In genomic region chr1:16367968-16368910, GRCh38 we compare ENCODE assay signal across 8 cellular contexts. TPM values are rescaled to one million over a fixed set of nuclear protein-coding genes. Genes with fewer than 3 reads are reported as not detected.
DNase-seq lines count a peak whose midpoint lies in the region; ATAC-seq, FAIRE-seq and TF ChIP-seq lines count a peak whose summit lies in the region.

No MANE protein-coding gene starts in this region.

- H3K9me3 ChIP-seq in A549 (no peaks in the 10 kb centered on the region), adrenal gland (replicated peaks in 1 of 3) (no peaks in the 10 kb centered on the region)

- TF ChIP-seq POLR2A in A549 (IDR thresholded peaks at IDR 0.05; ENCODE audit: low read length) (no peak), adrenal gland (IDR thresholded peaks at IDR 0.05) (peak in 1 of 2 donors; percentile 39)

- CTCF ChIA-PET in A549 (lab: Yijun Ruan, JAX) = interaction anchor here (1.1 kb wide), 1 partner anchor 23 kb away, joined by 3 read pairs; no protein-coding TSS in a partner anchor

- peak overlapping the region; percentile 78 for H3K4me2 ChIP-seq in A549

- H3K27ac ChIP-seq in A549 (peak overlapping the region; percentile 96 to 97), adrenal gland (peak overlapping the region; percentile 91 to 99 (median 96)), substantia nigra (ENCODE audit: low read depth, low read length, poor library complexity, severe bottlenecking) (peak overlapping the region; percentile 95)

- TF ChIP-seq EP300 in A549 (IDR thresholded peaks at IDR 0.05) = no peak

- no peak for FAIRE-seq in A549 (lab: Jason Lieb, UNC)

- ATAC-seq in A549 (peak; percentile 49 to 57; a peak in 5 of 6 replicates), GM21381 (IDR thresholded peaks at IDR 0.05; ENCODE audit: unreplicated experiment) (no peak)

- H3K4me1 ChIP-seq in A549 (peaks cover 49% of the 10 kb centered on the region), adrenal gland (replicated peaks in 1 of 2) (peaks cover 13 to 66% of the 10 kb centered on the region in 2 donors)

- WGBS in A549 (ENCODE audit: missing lambda C conversion rate) = 2% methylated on average over 22 of the region's 24 CpGs
- 1 to 3% (median 2%) methylated on average over 22 to 24 of the region's 24 CpGs for WGBS in adrenal gland, 4 donors

- TF ChIP-seq RAD21 in A549 (conservative IDR thresholded peaks at IDR 0.05 in 1 of 2, IDR thresholded peaks at IDR 0.05 in 1 of 2) = no peak

- H3K27me3 ChIP-seq in adrenal gland = no peaks in the 10 kb centered on the region

- DNase-seq in A549 (ENCODE audit: low read depth in 1 of 2, low spot score in 1 of 2) = no peak
- peak; percentile 36 for DNase-seq in HCEC 1CT
- peak in 2 of 7 donors; percentile 27 to 41 for DNase-seq in adrenal gland
- DNase-seq in iPS-NIHi7 (ENCODE audit: extremely low spot score) = peak; percentile 61
- no peak for DNase-seq in substantia nigra (lab: John Stamatoyannopoulos, UW)
- no peak for DNase-seq in NCI-H446 (lab: John Stamatoyannopoulos, UW)
- DNase-seq in AML-193 (lab: John Stamatoyannopoulos, UW) = no peak

- intact Hi-C loops in adrenal gland (cut with DNase I) = no loop called here

- TF ChIP-seq CTCF in A549 (IDR thresholded peaks at IDR 0.05) = no peak
- no peak for TF ChIP-seq CTCF in adrenal gland (IDR thresholded peaks at IDR 0.05)

- H3K4me3 ChIP-seq in A549 (peak overlapping the region; percentile 71), adrenal gland (peak overlapping the region in 3 of 4 donors; percentile 67 to 91 (median 74))

- no peaks in the 10 kb centered on the region for H3K36me3 ChIP-seq in adrenal gland (replicated peaks in 1 of 2)

- POLR2A ChIA-PET in A549 (lab: Yijun Ruan, JAX) = interaction anchor here (0.7 to 1.2 kb wide), 2 partner anchors 12 to 30 kb away, joined by 3 read pairs; no protein-coding TSS in a partner anchor

TF ChIP-seq in A549, 52 proteins besides CTCF, POLR2A, EP300 and RAD21:
- TF ChIP-seq ESRRA (IDR thresholded peaks at IDR 0.05; ENCODE audit: borderline replicate concordance, low read length) = no peak
- TF ChIP-seq MAFK (IDR thresholded peaks at IDR 0.05; ENCODE audit: partially characterized antibody) = peak; percentile 90
TF ChIP-seq in A549: peak in this region for 1.

RNA-seq across cellular contexts. Expression of gene SZRD1, which starts 1.2 kb away (rescaled TPM):
- 56.8 and 62.9 TPM in 2 replicates for polyA plus RNA-seq in A549 (2011; rRNA removed)
- 79.0 and 90.2 TPM in 2 replicates for polyA plus RNA-seq in A549 (2012; cell fraction: cytosol; rRNA removed)
- 56.6 and 57.2 TPM in 2 replicates for polyA plus RNA-seq in A549 (2012; cell fraction: nucleus; rRNA removed)
- 88.9 to 91.9 TPM (median 90.7 TPM) in 3 replicates for polyA plus RNA-seq in A549 (2017; fragmentation: RNase III; extraction: RNeasy Plus Mini Kit Qiagen cat#74134 plus additional on column Dnase treatment)
- 53.5 and 66.2 TPM in 2 replicates for polyA minus RNA-seq in A549 (2011; rRNA and poly(A)+ RNA removed)
- 100 to 1,000 TPM in 4 of 8 donors, 10 to 100 TPM in 4; 56.2 to 152 (median 116) TPM for total RNA-seq in adrenal gland
- 10 to 100 TPM; 46.8 to 78.9 (median 64.1) TPM for polyA plus RNA-seq in adrenal gland

RNA-seq across cellular contexts. Expression of gene FBXO42, which starts 16.0 kb away (rescaled TPM):
- polyA plus RNA-seq in A549 (2011; rRNA removed) (12.4 and 14.0 TPM in 2 replicates), A549 (2017; fragmentation: RNase III; extraction: RNeasy Plus Mini Kit Qiagen cat#74134 plus additional on column Dnase treatment) (4.7 to 5.8 TPM (median 5.4 TPM) in 3 replicates), adrenal gland (10 to 100 TPM; 14.0 to 15.2 (median 14.2) TPM)
- polyA plus RNA-seq in A549 (2012; cell fraction: cytosol; rRNA removed) = 6.0 and 7.3 TPM in 2 replicates
- polyA plus RNA-seq in A549 (2012; cell fraction: nucleus; rRNA removed) = 7.7 and 11.4 TPM in 2 replicates
- 21.1 and 23.2 TPM in 2 replicates for polyA minus RNA-seq in A549 (2011; rRNA and poly(A)+ RNA removed)
- 10 to 100 TPM; 17.3 to 44.9 (median 20.9) TPM for total RNA-seq in adrenal gland

Comparison
In these comparisons a context has a peak if more than half of its experiments do, and no peak if none do; other contexts are left out.
1. DNase-seq: peak in HCEC 1CT (single experiment) and iPS-NIHi7 (single experiment); none in A549 (0 of 2), substantia nigra (0 of 49), NCI-H446 (0 of 2) and AML-193 (0 of 2).
2. Peak in every context shown above with its lines, with median percentiles within 50 percentile points of each other: H3K27ac ChIP-seq.